In the genomic region with DNA sequence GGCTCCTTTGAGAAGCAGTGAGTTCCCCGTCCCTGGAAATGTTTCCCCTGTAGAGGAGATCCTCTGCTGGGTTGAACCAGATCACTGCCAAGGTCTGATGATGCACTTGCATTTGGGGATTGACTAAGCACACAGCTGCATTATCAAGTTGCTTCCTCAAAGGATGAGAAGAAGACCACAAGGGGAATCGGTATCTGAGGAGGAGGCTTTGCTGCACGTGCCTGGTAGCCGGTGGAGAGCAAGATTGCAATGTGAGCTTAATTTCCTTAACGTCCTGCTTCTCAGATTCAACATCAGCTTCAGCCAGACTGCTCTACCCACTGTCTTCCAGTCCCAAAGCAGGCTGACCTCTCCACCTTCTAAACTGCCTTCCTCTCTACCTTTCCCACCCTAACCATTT, we compare ENCODE assay signal across 26 cellular contexts.
"Had no signal": no experiment of that assay in that cellular context is flagged by ENCODE, and none has a peak within 500 bp of the region (broad histone marks: within the 10 kb centered on the region; RNA-seq: fewer than 3 reads in every experiment).

No MANE protein-coding gene starts in this region.

- H3K36me3 ChIP-seq: breast epithelium, colonic mucosa, neural progenitor cell, stomach, suprapubic skin, tibial nerve had no signal

- H3K4me1 ChIP-seq: breast epithelium, colonic mucosa, foreskin keratinocyte, neural progenitor cell had no signal

- H3K27ac ChIP-seq: breast epithelium, colonic mucosa, foreskin keratinocyte, hepatocyte, neural progenitor cell, stomach, suprapubic skin, tibial nerve had no signal

- H3K27me3 ChIP-seq: breast epithelium, colonic mucosa, neural progenitor cell, stomach, tibial nerve had no signal

- H3K9me3 ChIP-seq: breast epithelium, colonic mucosa, stomach, suprapubic skin, tibial nerve had no signal

- H3K9me3 Mint-ChIP-seq: activated CD4-positive, alpha-beta memory T cell treated with anti-CD3 and anti-CD28 coated beads, Interleukin-2, amount 10 ng/mL, durations not matched to agents 7 days and 5 days; activated T-helper 2 cell treated with anti-CD3 and anti-CD28 coated beads, Interferon-gamma antibody, Interleukin-2, Interleukin-4, amounts not matched to agents 10 μg/mL and 5 μg/mL and 100 μg/mL, durations not matched to agents 14 hours and 24 hours and 36 hours; endodermal cell; immature natural killer cell; neural progenitor cell; stimulated activated effector memory CD8-positive, alpha-beta T cell treated with anti-CD3 and anti-CD28 coated beads, Interleukin-12 subunit alpha, Interleukin-12 subunit beta, amount 100 ng/mL, for 72 hours; T-cell; T-helper 2 cell treated with Interferon-gamma antibody and Interleukin-4, amounts not matched to agents 5 μg/mL and 100 μg/mL, for 36 hours had no signal

- H3K4me3 Mint-ChIP-seq: activated CD4-positive, alpha-beta memory T cell treated with anti-CD3 and anti-CD28 coated beads, Interleukin-2, amount 10 ng/mL, durations not matched to agents 7 days and 5 days; activated naive CD8-positive, alpha-beta T cell; endodermal cell; immature natural killer cell; naive B cell; neural progenitor cell; stimulated activated effector memory CD8-positive, alpha-beta T cell treated with anti-CD3 and anti-CD28 coated beads, Interleukin-12 subunit alpha, Interleukin-12 subunit beta, amount 100 ng/mL, for 72 hours; T-cell; T-helper 2 cell treated with Interferon-gamma antibody and Interleukin-4, amounts not matched to agents 5 μg/mL and 100 μg/mL, for 36 hours had no signal

- ATAC-seq: foreskin keratinocyte, left lobe of liver, sciatic nerve, T-cell had no signal

- H3K4me3 ChIP-seq: breast epithelium, colonic mucosa, hepatocyte, lung, neural progenitor cell, stomach, suprapubic skin, tibial nerve had no signal

- H3K36me3 Mint-ChIP-seq: activated naive CD8-positive, alpha-beta T cell; naive B cell; neural progenitor cell; stimulated activated effector memory CD8-positive, alpha-beta T cell treated with anti-CD3 and anti-CD28 coated beads, Interleukin-12 subunit alpha, Interleukin-12 subunit beta, amount 100 ng/mL, for 72 hours; T-cell had no signal

- H3K4me1 Mint-ChIP-seq: naive B cell had no signal

- DNase-seq: activated CD4-positive, alpha-beta memory T cell treated with anti-CD3 and anti-CD28 coated beads, Interleukin-2, amount 10 ng/mL, durations not matched to agents 7 days and 5 days; activated CD4-positive, CD25-positive, alpha-beta regulatory T cell; activated naive CD4-positive, alpha-beta T cell; amniotic stem cell; colonic mucosa; endodermal cell; foreskin keratinocyte; glutamatergic neuron; immature natural killer cell; naive B cell; small intestine; stimulated activated CD4-positive, alpha-beta T cell treated with anti-CD3 and anti-CD28 coated beads, Interleukin-2, amount 100 ng/mL, for 24 hours; stomach; T-cell had no signal

- H3K27ac Mint-ChIP-seq: activated CD4-positive, alpha-beta memory T cell treated with anti-CD3 and anti-CD28 coated beads, Interleukin-2, amount 10 ng/mL, durations not matched to agents 7 days and 5 days; activated naive CD8-positive, alpha-beta T cell; activated T-helper 2 cell treated with anti-CD3 and anti-CD28 coated beads, Interferon-gamma antibody, Interleukin-2, Interleukin-4, amounts not matched to agents 10 μg/mL and 5 μg/mL and 100 μg/mL, durations not matched to agents 14 hours and 24 hours and 36 hours; endodermal cell; immature natural killer cell; naive B cell; neural progenitor cell; stimulated activated effector memory CD8-positive, alpha-beta T cell treated with anti-CD3 and anti-CD28 coated beads, Interleukin-12 subunit alpha, Interleukin-12 subunit beta, amount 100 ng/mL, for 72 hours; T-cell; T-helper 2 cell treated with Interferon-gamma antibody and Interleukin-4, amounts not matched to agents 5 μg/mL and 100 μg/mL, for 36 hours had no signal
